In the genomic region with DNA sequence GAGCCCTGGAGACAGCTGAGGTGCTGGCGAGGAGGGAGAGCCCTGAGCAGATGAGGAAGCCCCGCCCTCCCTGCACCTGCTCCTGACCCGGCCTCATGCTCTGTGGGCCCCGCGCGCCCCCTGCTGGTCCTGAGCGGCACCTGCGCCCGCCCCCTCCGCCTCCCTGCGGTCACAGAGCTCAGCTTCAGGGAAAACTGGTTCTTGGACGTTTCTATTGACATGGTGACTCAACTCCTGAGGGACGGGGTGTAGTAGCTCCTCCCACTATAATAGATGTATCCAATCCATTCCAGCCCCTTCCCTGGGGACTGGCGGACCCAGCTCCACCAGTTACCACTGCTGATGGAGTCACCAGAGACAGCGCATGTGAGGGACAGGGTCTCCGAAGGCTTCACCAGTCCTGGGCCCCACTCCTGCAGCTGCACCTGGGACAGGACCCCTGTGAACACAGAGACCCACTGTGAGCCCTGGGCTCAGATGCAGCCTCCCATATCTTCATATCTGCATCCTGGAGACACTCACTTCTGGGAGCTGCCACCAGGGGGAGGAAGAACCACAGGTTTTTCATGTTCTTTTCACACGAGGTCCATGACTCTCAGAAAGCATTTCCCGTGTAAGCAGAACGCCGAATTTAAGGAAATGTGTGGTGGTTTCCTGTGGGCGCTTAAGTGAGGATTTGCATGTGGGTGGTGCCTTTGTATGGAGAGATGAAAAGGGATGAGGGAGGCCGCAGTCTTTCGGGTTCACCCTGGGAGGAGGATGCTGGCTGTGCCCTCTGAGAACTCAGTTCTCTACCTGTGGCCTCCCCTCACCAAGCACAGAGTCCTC, we compare ENCODE assay signal across 8 cellular contexts.
DNase-seq lines count a peak whose midpoint lies in the region; ATAC-seq and TF ChIP-seq lines count a peak whose summit lies in the region.

No MANE protein-coding gene starts in this region.

- H3K4me1 Mint-ChIP-seq in activated CD4-positive, alpha-beta T cell treated with anti-CD3 and anti-CD28 coated beads, Interleukin-2, amount 10 ng/mL, durations not matched to agents 24 days and 14 days: peaks cover 16% of the 10 kb centered on the region
- no peaks in the 10 kb centered on the region for H3K4me1 Mint-ChIP-seq in endodermal cell

- H3K36me3 ChIP-seq in endodermal cell (ENCODE audit: control insufficient read depth, insufficient read depth, low read length): no peaks in the 10 kb centered on the region

- ATAC-seq in HG02623 (IDR thresholded peaks at IDR 0.05; ENCODE audit: unreplicated experiment) (peak; percentile 43), GM18858 (IDR thresholded peaks at IDR 0.05; ENCODE audit: unreplicated experiment) (no peak)

- peak; percentile 61 for DNase-seq in GM10266 (ENCODE audit: extremely low spot score)
- DNase-seq in NCI-H345 treated with DMSO at 0.1 percent for 48 hours (lab: John Stamatoyannopoulos, UW; ENCODE audit: unreplicated experiment): peak; percentile 79
- DNase-seq in activated CD4-positive, alpha-beta T cell treated with anti-CD3 and anti-CD28 coated beads, Interleukin-2, amount 10 ng/mL, durations not matched to agents 24 days and 14 days: peak; percentile 95
- peak; percentile 49 for DNase-seq in endodermal cell
- DNase-seq in stimulated activated CD4-positive, alpha-beta T cell treated with anti-CD3 and anti-CD28 coated beads, Interleukin-15, amount 100 ng/mL, for 48 hours (ENCODE audit: low read depth in 2 of 2): peak; percentile 81 to 89
- no peak for DNase-seq in midbrain (lab: John Stamatoyannopoulos, UW)

- peaks cover 84% of the 10 kb centered on the region for H3K9me3 ChIP-seq in endodermal cell (ENCODE audit: control insufficient read depth, low read length)

- H3K4me3 Mint-ChIP-seq in activated CD4-positive, alpha-beta T cell treated with anti-CD3 and anti-CD28 coated beads, Interleukin-2, amount 10 ng/mL, durations not matched to agents 24 days and 14 days: peak overlapping the region; percentile 47
- H3K4me3 Mint-ChIP-seq in endodermal cell: no peak overlapping the region

- peak overlapping the region; percentile 56 for H3K27ac Mint-ChIP-seq in activated CD4-positive, alpha-beta T cell treated with anti-CD3 and anti-CD28 coated beads, Interleukin-2, amount 10 ng/mL, durations not matched to agents 24 days and 14 days
- no peak overlapping the region for H3K27ac Mint-ChIP-seq in endodermal cell

- no peaks in the 10 kb centered on the region for H3K36me3 Mint-ChIP-seq in activated CD4-positive, alpha-beta T cell treated with anti-CD3 and anti-CD28 coated beads, Interleukin-2, amount 10 ng/mL, durations not matched to agents 24 days and 14 days (ENCODE audit: low read depth)
- H3K36me3 Mint-ChIP-seq in endodermal cell (ENCODE audit: low read depth): no peaks in the 10 kb centered on the region

- no peak overlapping the region for H3K9ac ChIP-seq in endodermal cell (ENCODE audit: extremely low read depth, low read length, poor library complexity, severe bottlenecking)

- H3K4me3 ChIP-seq in endodermal cell (ENCODE audit: low read length): no peak overlapping the region

- 78 to 82% methylated on average over 6 to 23 of the region's 23 CpGs for WGBS in endodermal cell (ENCODE audit: insufficient coverage in 1 of 2, insufficient read length in 1 of 2), 2 experiments

- no peaks in the 10 kb centered on the region for H3K4me1 ChIP-seq in endodermal cell (ENCODE audit: control insufficient read depth, insufficient read depth, low read length)

- peaks cover 32% of the 10 kb centered on the region for H3K27me3 Mint-ChIP-seq in activated CD4-positive, alpha-beta T cell treated with anti-CD3 and anti-CD28 coated beads, Interleukin-2, amount 10 ng/mL, durations not matched to agents 24 days and 14 days
- no peaks in the 10 kb centered on the region for H3K27me3 Mint-ChIP-seq in endodermal cell (ENCODE audit: insufficient read depth)

- no peaks in the 10 kb centered on the region for H3K27me3 ChIP-seq in endodermal cell (ENCODE audit: control insufficient read depth, insufficient read depth, low read length, poor library complexity, severe bottlenecking)

- no peaks in the 10 kb centered on the region for H3K9me3 Mint-ChIP-seq in activated CD4-positive, alpha-beta T cell treated with anti-CD3 and anti-CD28 coated beads, Interleukin-2, amount 10 ng/mL, durations not matched to agents 24 days and 14 days
- peaks cover 95% of the 10 kb centered on the region for H3K9me3 Mint-ChIP-seq in endodermal cell

- peak; percentile 82 for TF ChIP-seq CTCF in GM10266 (IDR thresholded peaks at IDR 0.05; ENCODE audit: control insufficient read depth, insufficient read depth, low read depth, missing control alignments)
- peak; percentile 18 for TF ChIP-seq CTCF in endodermal cell (conservative IDR thresholded peaks at IDR 0.05)

- intact Hi-C loops in activated CD4-positive, alpha-beta T cell treated with anti-CD3 and anti-CD28 coated beads, Interleukin-2, amount 10 ng/mL, durations not matched to agents 24 days and 14 days (cut with micrococcal nuclease): no loop called here

- no peak overlapping the region for H3K27ac ChIP-seq in endodermal cell (ENCODE audit: low read depth, low read length)
